25 cellular contexts compared by ENCODE assay signal in the genomic region with DNA sequence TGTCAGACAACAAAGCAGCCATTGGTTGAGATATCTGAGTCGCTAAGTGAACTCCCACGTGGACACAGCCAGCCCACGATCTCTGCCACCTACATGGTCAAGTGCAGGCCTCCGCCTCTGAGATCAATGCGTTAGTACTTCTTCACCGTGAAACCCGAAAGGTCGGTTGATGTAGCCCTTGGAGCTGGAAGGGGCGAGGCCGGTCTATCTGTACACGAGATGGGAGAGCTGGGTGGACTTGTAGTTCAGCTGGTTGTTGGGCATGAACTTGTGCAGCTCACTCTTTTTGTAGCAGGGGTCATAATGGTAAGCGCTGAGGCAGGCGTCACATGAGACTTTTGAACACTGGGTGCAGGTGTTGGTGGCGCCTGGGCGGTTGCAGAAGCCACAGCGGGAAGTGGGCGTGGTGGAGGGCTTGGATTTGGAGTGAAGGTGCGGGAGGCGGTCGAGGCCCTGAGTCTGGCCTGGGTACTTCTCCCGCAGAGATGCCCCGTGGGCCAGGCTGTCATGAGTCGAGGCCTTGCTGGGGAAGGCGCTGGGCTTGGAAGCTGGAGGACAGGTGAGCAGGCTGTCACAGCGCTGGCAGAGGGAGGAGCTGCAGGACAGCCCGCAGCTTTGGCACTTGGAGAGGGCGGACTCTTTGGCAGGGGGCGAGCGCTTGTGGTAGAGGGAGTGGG. TPM values are rescaled to one million over a fixed set of nuclear protein-coding genes. Genes with fewer than 3 reads are reported as not detected.
DNase-seq lines count a peak whose midpoint lies in the region; ATAC-seq and TF ChIP-seq lines count a peak whose summit lies in the region.
"Had no signal": no experiment of that assay in that cellular context is flagged by ENCODE, and none has a peak within 500 bp of the region (broad histone marks: within the 10 kb centered on the region; RNA-seq: fewer than 3 reads in every experiment).

No MANE protein-coding gene starts in this region.

- peaks cover 15% of the 10 kb centered on the region for H3K36me3 Mint-ChIP-seq in activated CD4-positive, alpha-beta T cell treated with anti-CD3 and anti-CD28 coated beads, Interleukin-2, amount 10 ng/mL, durations not matched to agents 7 days and 5 days (ENCODE audit: low read depth)
- peaks cover 68 to 78% of the 10 kb centered on the region in 2 donors for H3K36me3 Mint-ChIP-seq in CD14-positive monocyte
- peaks cover 10 to 39% (median 11%) of the 10 kb centered on the region in 5 donors for H3K36me3 Mint-ChIP-seq in naive thymus-derived CD4-positive, alpha-beta T cell

- no peaks in the 10 kb centered on the region for H3K4me1 Mint-ChIP-seq in activated CD4-positive, alpha-beta T cell treated with anti-CD3 and anti-CD28 coated beads, Interleukin-2, amount 10 ng/mL, durations not matched to agents 7 days and 5 days
- H3K4me1 Mint-ChIP-seq in CD14-positive monocyte, result peaks cover 5% of the 10 kb centered on the region
- peaks cover 0 to 8% (median 3%) of the 10 kb centered on the region in 7 donors for H3K4me1 Mint-ChIP-seq in naive thymus-derived CD4-positive, alpha-beta T cell
- H3K4me1 Mint-ChIP-seq: activated CD4-positive, alpha-beta T cell treated with anti-CD3 and anti-CD28 coated beads for 36 hours; mesothelial cell of epicardium had no signal

- H3K27me3 ChIP-seq in RWPE2 (ENCODE audit: insufficient read depth, poor library complexity, severe bottlenecking), result no peaks in the 10 kb centered on the region
- H3K27me3 ChIP-seq in naive thymus-derived CD4-positive, alpha-beta T cell (ENCODE audit: control insufficient read depth in 2 of 2, insufficient read depth in 2 of 2, low read length in 2 of 2), result no peaks in the 10 kb centered on the region
- H3K27me3 ChIP-seq: suprapubic skin had no signal

- H3K27me3 Mint-ChIP-seq in activated CD4-positive, alpha-beta T cell treated with anti-CD3 and anti-CD28 coated beads, Interleukin-2, amount 10 ng/mL, durations not matched to agents 7 days and 5 days, result no peaks in the 10 kb centered on the region
- H3K27me3 Mint-ChIP-seq in CD14-positive monocyte (ENCODE audit: low read depth in 3 of 3), result no peaks in the 10 kb centered on the region
- H3K27me3 Mint-ChIP-seq in naive thymus-derived CD4-positive, alpha-beta T cell, result no peaks in the 10 kb centered on the region
- H3K27me3 Mint-ChIP-seq: activated CD4-positive, alpha-beta T cell treated with anti-CD3 and anti-CD28 coated beads for 36 hours; activated T-cell treated with anti-CD3 and anti-CD28 coated beads, Interleukin-2, amount 50 U/mL, for 24 hours had no signal

- no peak for DNase-seq in activated CD4-positive, alpha-beta T cell treated with anti-CD3 and anti-CD28 coated beads, Interleukin-2, amount 10 ng/mL, durations not matched to agents 7 days and 5 days
- DNase-seq in activated CD4-positive, alpha-beta T cell treated with anti-CD3 and anti-CD28 coated beads, Interleukin-2, amount 50 U/mL, for 4 hours, result no peak
- DNase-seq in CD14-positive monocyte (ENCODE audit: low spot score) (no peak), RWPE2 (ENCODE audit: low spot score) (peak; percentile 83), AG08396 (ENCODE audit: low spot score) (no peak), Ammon's horn (ENCODE audit: low spot score) (no peak)
- DNase-seq in naive thymus-derived CD4-positive, alpha-beta T cell, result no peak
- DNase-seq: activated CD4-positive, alpha-beta T cell treated with anti-CD3 and anti-CD28 coated beads for 36 hours; activated gamma-delta T cell treated with Interleukin-2 at 50 U/mL for 16 hours; activated T-cell treated with anti-CD3 and anti-CD28 coated beads, Interleukin-2, amount 50 U/mL, for 24 hours; caudate nucleus; EL; glutamatergic neuron; islet precursor cell; Kasumi-1; left ventricle myocardium superior; NCI-H1417 treated with DMSO at 0.1 percent for 48 hours; NCI-H2081 treated with DMSO at 0.1 percent for 48 hours; SHP77 treated with DMSO at 0.1 percent for 48 hours; stimulated activated naive CD4-positive, alpha-beta T cell treated with Interleukin-2 at 50 U/mL for 16 hours; T-helper 9 cell had no signal

- H3K27ac Mint-ChIP-seq in activated CD4-positive, alpha-beta T cell treated with anti-CD3 and anti-CD28 coated beads, Interleukin-2, amount 10 ng/mL, durations not matched to agents 7 days and 5 days, result peak overlapping the region; percentile 63
- H3K27ac Mint-ChIP-seq in CD14-positive monocyte, result peak overlapping the region in 4 of 7 donors; percentile 11 to 69 (median 28)
- no peak overlapping the region for H3K27ac Mint-ChIP-seq in naive thymus-derived CD4-positive, alpha-beta T cell
- H3K27ac Mint-ChIP-seq: activated CD4-positive, alpha-beta T cell treated with anti-CD3 and anti-CD28 coated beads for 36 hours; activated T-cell treated with anti-CD3 and anti-CD28 coated beads, Interleukin-2, amount 50 U/mL, for 24 hours; mesothelial cell of epicardium had no signal

- intact Hi-C loops in CD14-positive monocyte (cut with micrococcal nuclease), result no loop called here
- intact Hi-C loops in naive thymus-derived CD4-positive, alpha-beta T cell (cut with micrococcal nuclease), result no loop called here

- H3K9me3 Mint-ChIP-seq in activated CD4-positive, alpha-beta T cell treated with anti-CD3 and anti-CD28 coated beads, Interleukin-2, amount 10 ng/mL, durations not matched to agents 7 days and 5 days, result no peaks in the 10 kb centered on the region
- peaks cover 0 to 3% (median 0%) of the 10 kb centered on the region in 7 donors for H3K9me3 Mint-ChIP-seq in CD14-positive monocyte
- H3K9me3 Mint-ChIP-seq in naive thymus-derived CD4-positive, alpha-beta T cell, result no peaks in the 10 kb centered on the region
- H3K9me3 Mint-ChIP-seq: activated T-cell treated with anti-CD3 and anti-CD28 coated beads, Interleukin-2, amount 50 U/mL, for 24 hours; mesothelial cell of epicardium had no signal

- ATAC-seq in RWPE2 (ENCODE audit: low read depth) (no peak), GM18511 (IDR thresholded peaks at IDR 0.05; ENCODE audit: unreplicated experiment) (no peak)
- peak; percentile 6 for ATAC-seq in naive thymus-derived CD4-positive, alpha-beta T cell
- ATAC-seq: activated CD4-positive, alpha-beta T cell treated with anti-CD3 and anti-CD28 coated beads for 36 hours; left ventricle myocardium superior had no signal

- H3K4me3 ChIP-seq in RWPE2 (ENCODE audit: severe bottlenecking), result no peak overlapping the region
- H3K4me3 ChIP-seq in naive thymus-derived CD4-positive, alpha-beta T cell (ENCODE audit: low read length), result no peak overlapping the region
- H3K4me3 ChIP-seq: suprapubic skin had no signal

- no peaks in the 10 kb centered on the region for H3K4me1 ChIP-seq in RWPE2 (ENCODE audit: insufficient read depth, poor library complexity, severe bottlenecking)
- no peaks in the 10 kb centered on the region for H3K4me1 ChIP-seq in naive thymus-derived CD4-positive, alpha-beta T cell (ENCODE audit: control insufficient read depth in 2 of 2, insufficient read depth in 2 of 2, low read length in 2 of 2)
- H3K4me1 ChIP-seq: suprapubic skin had no signal

- POLR2A ChIA-PET in activated CD4-positive, alpha-beta T cell treated with anti-CD3 and anti-CD28 coated beads, Interleukin-2, amount 10 ng/mL, durations not matched to agents 7 days and 5 days (lab: Charles Lee), result no interaction called here
- POLR2A ChIA-PET in naive thymus-derived CD4-positive, alpha-beta T cell (lab: Charles Lee), result no interaction called here

- H3K9me3 ChIP-seq in RWPE2 (ENCODE audit: severe bottlenecking), result no peaks in the 10 kb centered on the region
- H3K9me3 ChIP-seq in naive thymus-derived CD4-positive, alpha-beta T cell (ENCODE audit: control insufficient read depth in 2 of 3, low read length in 3 of 3), result no peaks in the 10 kb centered on the region
- H3K9me3 ChIP-seq: suprapubic skin had no signal

- no peak for TF ChIP-seq CTCF in CD14-positive monocyte (IDR thresholded peaks at IDR 0.05)
- TF ChIP-seq CTCF in RWPE2 (IDR thresholded peaks at IDR 0.05; ENCODE audit: poor library complexity, severe bottlenecking), result no peak

- peaks cover 70% of the 10 kb centered on the region for H3K36me3 ChIP-seq in RWPE2 (ENCODE audit: low read depth)
- peaks cover 0 to 64% (median 4%) of the 10 kb centered on the region in 3 experiments for H3K36me3 ChIP-seq in naive thymus-derived CD4-positive, alpha-beta T cell (ENCODE audit: control insufficient read depth in 2 of 3, insufficient read depth in 3 of 3, low read length in 3 of 3)

- no peak overlapping the region for H3K27ac ChIP-seq in RWPE2 (ENCODE audit: poor library complexity, severe bottlenecking)
- no peak overlapping the region for H3K27ac ChIP-seq in naive thymus-derived CD4-positive, alpha-beta T cell (ENCODE audit: low read depth, low read length)
- H3K27ac ChIP-seq: 22Rv1, suprapubic skin had no signal

- no peak overlapping the region for H3K4me3 Mint-ChIP-seq in activated CD4-positive, alpha-beta T cell treated with anti-CD3 and anti-CD28 coated beads, Interleukin-2, amount 10 ng/mL, durations not matched to agents 7 days and 5 days
- no peak overlapping the region for H3K4me3 Mint-ChIP-seq in CD14-positive monocyte
- no peak overlapping the region for H3K4me3 Mint-ChIP-seq in naive thymus-derived CD4-positive, alpha-beta T cell
- H3K4me3 Mint-ChIP-seq: activated CD4-positive, alpha-beta T cell treated with anti-CD3 and anti-CD28 coated beads for 36 hours; activated T-cell treated with anti-CD3 and anti-CD28 coated beads, Interleukin-2, amount 50 U/mL, for 24 hours; mesothelial cell of epicardium had no signal

- CTCF ChIA-PET in activated CD4-positive, alpha-beta T cell treated with anti-CD3 and anti-CD28 coated beads, Interleukin-2, amount 10 ng/mL, durations not matched to agents 7 days and 5 days (lab: Charles Lee), result interaction anchor here (1.1 to 1.4 kb wide), 3 partner anchors 8 to 542 kb away, joined by 3 read pairs; no protein-coding TSS in a partner anchor
- CTCF ChIA-PET in naive thymus-derived CD4-positive, alpha-beta T cell (lab: Charles Lee), result no interaction called here

RNA-seq across cellular contexts. Expression of a gene that starts 9.8 kb away (rescaled TPM):
- total RNA-seq in activated CD4-positive, alpha-beta T cell treated with anti-CD3 and anti-CD28 coated beads, Interleukin-2, amount 10 ng/mL, durations not matched to agents 7 days and 5 days, result 1 to 10 TPM; 7.4 to 8.2 TPM
- polyA plus RNA-seq in CD14-positive monocyte, result 1 to 10 TPM; 1.9 to 3.9 TPM
- total RNA-seq in naive thymus-derived CD4-positive, alpha-beta T cell, result 10 to 100 TPM in 2 of 5 experiments, 1 to 10 TPM in 3; 9.0 to 18.4 (median 10.0) TPM
- 1 to 10 TPM; 2.7 to 7.4 TPM for polyA plus RNA-seq in naive thymus-derived CD4-positive, alpha-beta T cell

RNA-seq across cellular contexts. Expression of a gene that starts 30.6 kb away (rescaled TPM):
- total RNA-seq in activated CD4-positive, alpha-beta T cell treated with anti-CD3 and anti-CD28 coated beads, Interleukin-2, amount 10 ng/mL, durations not matched to agents 7 days and 5 days, result 10 to 100 TPM; 55.8 to 59.5 TPM
- polyA plus RNA-seq in CD14-positive monocyte, result 100 to 1,000 TPM; 146 to 164 TPM
- total RNA-seq in naive thymus-derived CD4-positive, alpha-beta T cell, result 100 to 1,000 TPM in 3 of 5 experiments, 10 to 100 TPM in 2; 67.1 to 113 (median 101) TPM
- 100 to 1,000 TPM; 130 to 143 TPM for polyA plus RNA-seq in naive thymus-derived CD4-positive, alpha-beta T cell

Comparison
In these comparisons a context has a peak if more than half of its experiments do, and no peak if none do; other contexts are left out.
1. H3K27ac Mint-ChIP-seq: peak in activated CD4-positive, alpha-beta T cell treated with anti-CD3 and anti-CD28 coated beads, Interleukin-2, amount 10 ng/mL, durations not matched to agents 7 days and 5 days (single experiment) and CD14-positive monocyte (4 of 7); none in naive thymus-derived CD4-positive, alpha-beta T cell (0 of 9).